Comparison of ENCODE assay signal across 13 cellular contexts in the genomic region with DNA sequence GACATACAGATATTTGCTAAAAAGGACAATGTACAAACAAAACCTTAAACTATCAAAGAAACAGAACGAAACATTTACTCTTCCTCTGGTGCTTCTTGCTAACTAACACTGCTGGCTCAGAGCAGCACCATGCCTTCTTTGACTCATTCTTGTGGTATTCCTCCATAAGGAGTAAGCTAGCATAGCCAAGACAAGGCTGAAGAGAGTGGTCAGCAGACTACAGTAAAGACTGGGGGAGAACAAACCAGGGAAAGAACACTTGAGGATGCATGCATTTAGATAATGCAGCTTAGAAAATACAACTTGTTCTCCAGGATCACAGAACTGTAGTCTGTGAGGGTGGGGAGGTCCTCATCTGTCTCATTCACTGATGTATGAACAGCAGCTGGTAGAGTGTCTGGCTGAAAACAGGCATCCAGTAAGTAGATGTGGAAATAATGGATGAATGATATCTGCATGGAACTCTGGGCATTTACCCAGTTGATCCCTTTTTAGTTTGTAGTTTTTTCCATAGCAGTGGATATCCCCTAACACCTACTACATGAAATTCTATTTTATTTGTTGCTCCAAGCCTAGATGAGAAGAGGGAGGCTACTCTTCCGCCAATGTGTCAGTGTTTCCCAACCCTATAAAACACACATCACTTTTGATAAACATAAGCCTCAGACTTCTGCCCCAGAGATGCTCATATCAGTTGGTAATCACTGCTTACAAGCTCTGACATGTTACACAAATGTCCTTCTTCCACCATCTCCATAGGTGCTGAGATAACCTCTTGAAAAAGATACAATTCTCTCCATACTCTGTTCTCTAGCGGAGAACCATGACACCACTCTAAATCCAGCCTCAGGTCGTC. TPM values are rescaled to one million over a fixed set of nuclear protein-coding genes. Genes with fewer than 3 reads are reported as not detected.
DNase-seq lines count a peak whose midpoint lies in the region; ATAC-seq and TF ChIP-seq lines count a peak whose summit lies in the region.
"Had no signal": no experiment of that assay in that cellular context is flagged by ENCODE, and none has a peak within 500 bp of the region (broad histone marks: within the 10 kb centered on the region; RNA-seq: fewer than 3 reads in every experiment).

No MANE protein-coding gene starts in this region.

- H3K27ac ChIP-seq in muscle layer of duodenum (ENCODE audit: low read length): peak overlapping the region; percentile 26

- ATAC-seq in HG03159 (IDR thresholded peaks at IDR 0.05; ENCODE audit: unreplicated experiment) (no peak), HG02642 (IDR thresholded peaks at IDR 0.05; ENCODE audit: poor library complexity, unreplicated experiment) (no peak)

- no peaks in the 10 kb centered on the region for H3K9me3 ChIP-seq in muscle layer of duodenum (ENCODE audit: control insufficient read depth in 1 of 2, low read length in 2 of 2)

- peaks cover 0 to 14% of the 10 kb centered on the region in 2 donors for H3K4me1 ChIP-seq in muscle layer of duodenum (ENCODE audit: control insufficient read depth in 1 of 2, insufficient read depth in 2 of 2, low read length in 2 of 2)

- intact Hi-C loops in cardiac septum (cut with DNase I): no loop called here

- H3K36me3 ChIP-seq in muscle layer of duodenum (ENCODE audit: control insufficient read depth in 1 of 2, insufficient read depth in 2 of 2, low read length in 2 of 2): peaks cover 52 to 92% of the 10 kb centered on the region in 2 donors

- no peak for TF ChIP-seq CTCF in epithelial cell of esophagus (IDR thresholded peaks at IDR 0.05; ENCODE audit: insufficient read depth, low read depth, low read length, missing control alignments)

- no peak overlapping the region for H3K4me3 ChIP-seq in epithelial cell of esophagus (ENCODE audit: low read length)
- H3K4me3 ChIP-seq in muscle layer of duodenum (ENCODE audit: low read depth in 1 of 2, low read length in 2 of 2): no peak overlapping the region

- H3K27me3 ChIP-seq in muscle layer of duodenum (ENCODE audit: low read depth, low read length): no peaks in the 10 kb centered on the region

- DNase-seq in AG20443 (ENCODE audit: low spot score): peak; percentile 78
- DNase-seq in RKO (ENCODE audit: low spot score): peak; percentile 50
- peak; percentile 72 for DNase-seq in epithelial cell of esophagus (ENCODE audit: low read depth)
- DNase-seq in cardiac septum (ENCODE audit: low spot score): no peak
- DNase-seq in globus pallidus (ENCODE audit: low spot score): no peak
- DNase-seq: activated CD8-positive, alpha-beta memory T cell treated with anti-CD3 and anti-CD28 coated beads, Interleukin-2, amount 50 U/mL, for 48 hours; cortex of kidney; NCI-H187; stimulated activated CD4-positive, alpha-beta T cell treated with anti-CD3 and anti-CD28 coated beads, Interleukin-4, amount 100 ng/mL, for 1 hour; T-helper 9 cell had no signal

RNA-seq across cellular contexts. Expression of gene SNX19, which starts 7.3 kb away (rescaled TPM):
- 45.9 TPM for total RNA-seq in cardiac septum

Comparison
In these comparisons a context has a peak if more than half of its experiments do, and no peak if none do; other contexts are left out.
1. DNase-seq: peak in AG20443 (single experiment), RKO (single experiment) and epithelial cell of esophagus (single experiment); none in cardiac septum (single experiment) and globus pallidus (single experiment).